ENCODE assay signal across 21 cellular contexts in the genomic region with DNA sequence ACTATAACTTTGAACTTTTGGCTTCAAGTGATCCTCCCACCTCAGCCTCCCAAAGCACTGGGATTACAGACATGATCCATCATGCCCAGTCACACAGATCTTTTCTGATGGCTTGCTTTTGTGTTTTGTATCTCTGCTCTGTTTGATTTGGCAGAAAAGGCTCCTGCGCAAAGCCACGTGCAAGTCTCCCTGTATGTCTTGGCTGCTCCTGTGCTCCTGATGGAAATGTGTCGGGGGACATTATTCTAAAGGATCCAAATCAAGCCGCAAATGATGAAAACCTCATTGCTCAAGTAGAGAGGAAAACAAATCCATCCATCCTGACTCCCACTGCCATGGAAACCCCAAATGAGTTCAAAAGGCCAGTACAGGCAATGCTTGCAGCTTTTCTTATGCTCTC.
"Had no signal": no experiment of that assay in that cellular context is flagged by ENCODE, and none has a peak within 500 bp of the region (broad histone marks: within the 10 kb centered on the region; RNA-seq: fewer than 3 reads in every experiment).

No MANE protein-coding gene starts in this region.

- H3K4me1 Mint-ChIP-seq: activated naive CD8-positive, alpha-beta T cell treated with anti-CD3 and anti-CD28 coated beads for 36 hours had no signal

- H3K27ac Mint-ChIP-seq: activated naive CD4-positive, alpha-beta T cell treated with anti-CD3 and anti-CD28 coated beads for 36 hours; activated naive CD8-positive, alpha-beta T cell treated with anti-CD3 and anti-CD28 coated beads for 36 hours; dendritic cell treated with granulocyte-macrophage colony-stimulating factor and Interleukin-4, amounts not matched to agents 40 ng/mL and 50 ng/mL, for 4 days; natural killer cell had no signal

- H3K27me3 Mint-ChIP-seq: activated naive CD8-positive, alpha-beta T cell treated with anti-CD3 and anti-CD28 coated beads for 36 hours; dendritic cell treated with granulocyte-macrophage colony-stimulating factor and Interleukin-4, amounts not matched to agents 40 ng/mL and 50 ng/mL, for 4 days had no signal

- ATAC-seq: activated CD4-positive, CD25-positive, alpha-beta regulatory T cell treated with anti-CD3 and anti-CD28 coated beads, Interleukin-2, amount 50 U/mL, for 24 hours; natural killer cell; pancreas; right cardiac atrium had no signal

- DNase-seq: activated CD4-positive, alpha-beta T cell treated with anti-CD3 and anti-CD28 coated beads for 48 hours; activated CD4-positive, alpha-beta T cell treated with anti-CD3 and anti-CD28 coated beads, Interleukin-2, amount 50 U/mL, for 48 hours; activated CD8-positive, alpha-beta memory T cell treated with anti-CD3 and anti-CD28 coated beads for 24 hours; activated effector memory CD4-positive, alpha-beta T cell treated with Interleukin-2 at 50 U/mL for 16 hours; activated naive CD4-positive, alpha-beta T cell treated with anti-CD3 and anti-CD28 coated beads for 36 hours; activated naive CD8-positive, alpha-beta T cell treated with anti-CD3 and anti-CD28 coated beads for 36 hours; central memory CD4-positive, alpha-beta T cell; effector CD4-positive, alpha-beta T cell; foreskin melanocyte; left ventricle myocardium inferior; mesendoderm; natural killer cell; nucleus accumbens; pancreas; right cardiac atrium; spleen; stimulated activated naive CD4-positive, alpha-beta T cell; testis; trophoblast cell had no signal

- H3K9me3 Mint-ChIP-seq: activated naive CD8-positive, alpha-beta T cell treated with anti-CD3 and anti-CD28 coated beads for 36 hours; dendritic cell treated with granulocyte-macrophage colony-stimulating factor and Interleukin-4, amounts not matched to agents 40 ng/mL and 50 ng/mL, for 4 days; natural killer cell had no signal

- H3K36me3 Mint-ChIP-seq: activated naive CD8-positive, alpha-beta T cell treated with anti-CD3 and anti-CD28 coated beads for 36 hours; natural killer cell had no signal

- H3K4me3 Mint-ChIP-seq: activated naive CD4-positive, alpha-beta T cell treated with anti-CD3 and anti-CD28 coated beads for 36 hours; activated naive CD8-positive, alpha-beta T cell treated with anti-CD3 and anti-CD28 coated beads for 36 hours; dendritic cell treated with granulocyte-macrophage colony-stimulating factor and Interleukin-4, amounts not matched to agents 40 ng/mL and 50 ng/mL, for 4 days; natural killer cell had no signal
